Comparison of ENCODE assay signal across 8 cellular contexts in genomic region chr12:107761502-107761904, GRCh38. TPM values are rescaled to one million over a fixed set of nuclear protein-coding genes. Genes with fewer than 3 reads are reported as not detected.
A peak's percentile ranks its signal among the peaks of the same experiment; 100 is the strongest.
DNase-seq lines count a peak whose midpoint lies in the region; FAIRE-seq and TF ChIP-seq lines count a peak whose summit lies in the region.

No MANE protein-coding gene starts in this region.

- peak overlapping the region; percentile 84 for H3K27ac Mint-ChIP-seq in Caco-2 (ENCODE audit: unreplicated experiment)
- H3K27ac Mint-ChIP-seq in activated naive CD4-positive, alpha-beta T cell treated with anti-CD3 and anti-CD28 coated beads, Interleukin-2, amount 50 U/mL, for 24 hours: peak overlapping the region; percentile 90

- no peaks in the 10 kb centered on the region for H3K4me1 ChIP-seq in Caco-2
- H3K4me1 ChIP-seq in iPS DF 6.9 (ENCODE audit: control insufficient read depth, insufficient read depth, low read length): no peaks in the 10 kb centered on the region
- H3K4me1 ChIP-seq in small intestine (ENCODE audit: control insufficient read depth in 2 of 2, insufficient read depth in 1 of 2, low read depth in 1 of 2, low read length in 1 of 2): peaks cover 6% of the 10 kb centered on the region in 2 donors

- H3K9me3 Mint-ChIP-seq in Caco-2 (ENCODE audit: unreplicated experiment): no peaks in the 10 kb centered on the region
- H3K9me3 Mint-ChIP-seq in activated naive CD4-positive, alpha-beta T cell treated with anti-CD3 and anti-CD28 coated beads, Interleukin-2, amount 50 U/mL, for 24 hours: no peaks in the 10 kb centered on the region

- peaks cover 11% of the 10 kb centered on the region for H3K36me3 Mint-ChIP-seq in Caco-2 (ENCODE audit: insufficient read depth, unreplicated experiment)
- peaks cover 1% of the 10 kb centered on the region for H3K36me3 Mint-ChIP-seq in activated naive CD4-positive, alpha-beta T cell treated with anti-CD3 and anti-CD28 coated beads, Interleukin-2, amount 50 U/mL, for 24 hours

- DNase-seq in Caco-2 (peak in 1 of 2 experiments; percentile 16), HuH-7 (ENCODE audit: low spot score) (peak; percentile 28), iPS DF 6.9 (ENCODE audit: low read depth, low spot score) (no peak), small intestine (no peak), HCEC 1CT (no peak), cerebellar nuclear complex (lab: John Stamatoyannopoulos, UW) (no peak), NOMO-1 treated with dmso at 0.1 percent for 144 hours (lab: John Stamatoyannopoulos, UW; ENCODE audit: unreplicated experiment) (no peak)

- FAIRE-seq in small intestine (lab: Jason Lieb, UNC): no peak

- no peaks in the 10 kb centered on the region for H3K27me3 Mint-ChIP-seq in Caco-2 (ENCODE audit: insufficient read depth, unreplicated experiment)
- H3K27me3 Mint-ChIP-seq in activated naive CD4-positive, alpha-beta T cell treated with anti-CD3 and anti-CD28 coated beads, Interleukin-2, amount 50 U/mL, for 24 hours: no peaks in the 10 kb centered on the region

- H3K36me3 ChIP-seq in Caco-2 (ENCODE audit: control insufficient read depth, insufficient read depth, low read length): peaks cover 1% of the 10 kb centered on the region; the same call in 1 of the 2 replicates
- H3K36me3 ChIP-seq in iPS DF 6.9 (ENCODE audit: control insufficient read depth, insufficient read depth, low read length): no peaks in the 10 kb centered on the region; the same call in 1 of the 2 replicates
- H3K36me3 ChIP-seq in small intestine (ENCODE audit: control insufficient read depth in 2 of 2, insufficient read depth in 2 of 2, low read length in 2 of 2): no peaks in the 10 kb centered on the region

- intact Hi-C loops in Caco-2 (cut with micrococcal nuclease; ENCODE audit: unreplicated experiment): loop anchor here (1.0 kb wide), 1 partner anchor 124 kb away; no protein-coding TSS in a partner anchor

- H3K27me3 ChIP-seq in Caco-2 (replicated peaks; ENCODE audit: control insufficient read depth, insufficient read depth, low read length) (no peaks in the 10 kb centered on the region), iPS DF 6.9 (ENCODE audit: control insufficient read depth, insufficient read depth, low read length) (no peaks in the 10 kb centered on the region), small intestine (ENCODE audit: control insufficient read depth in 2 of 2, insufficient read depth in 2 of 2, low read length in 2 of 2) (no peaks in the 10 kb centered on the region)

- H3K4me3 ChIP-seq in Caco-2 (ENCODE audit: low read depth, low read length) (peak overlapping the region; percentile 71), iPS DF 6.9 (ENCODE audit: low read length) (peak overlapping the region; percentile 49; the same call in 1 of the 2 replicates), small intestine (ENCODE audit: low read depth in 1 of 2, low read length in 2 of 2) (peak overlapping the region; percentile 40 to 90)

- CTCF ChIA-PET in Caco-2 (lab: Charles Lee): interaction anchor here (0.6 kb wide), 1 partner anchor 124 kb away, joined by 3 read pairs; no protein-coding TSS in a partner anchor

- TF ChIP-seq CTCF in Caco-2 (IDR thresholded peaks at IDR 0.05; ENCODE audit: insufficient read depth in 1 of 2, low read depth in 1 of 2, low read length in 1 of 2, severe bottlenecking in 1 of 2, unreplicated experiment in 1 of 2): no peak

- peaks cover 6% of the 10 kb centered on the region for H3K4me1 Mint-ChIP-seq in Caco-2 (ENCODE audit: low read depth, unreplicated experiment)
- H3K4me1 Mint-ChIP-seq in activated naive CD4-positive, alpha-beta T cell treated with anti-CD3 and anti-CD28 coated beads, Interleukin-2, amount 50 U/mL, for 24 hours: peaks cover 26% of the 10 kb centered on the region

- POLR2A ChIA-PET in Caco-2 (lab: Charles Lee): no interaction called here

- H3K9me3 ChIP-seq in Caco-2: no peaks in the 10 kb centered on the region
- no peaks in the 10 kb centered on the region for H3K9me3 ChIP-seq in iPS DF 6.9 (ENCODE audit: control insufficient read depth, insufficient read depth, low read length)
- no peaks in the 10 kb centered on the region for H3K9me3 ChIP-seq in small intestine (ENCODE audit: control insufficient read depth, low read depth)

- peak overlapping the region; percentile 83 for H3K4me3 Mint-ChIP-seq in Caco-2 (ENCODE audit: unreplicated experiment)
- H3K4me3 Mint-ChIP-seq in activated naive CD4-positive, alpha-beta T cell treated with anti-CD3 and anti-CD28 coated beads, Interleukin-2, amount 50 U/mL, for 24 hours: peak overlapping the region; percentile 87

- BruUV-seq in Caco-2 (replicated peaks; lab: Mats Ljungman, UMichigan): no TSS peak

- no peak overlapping the region for H3K27ac ChIP-seq in iPS DF 6.9 (ENCODE audit: low read length)
- peak overlapping the region in 1 of 2 donors; percentile 92 for H3K27ac ChIP-seq in small intestine (ENCODE audit: low read depth in 1 of 2, low read length in 1 of 2)

- no CpG with 5 or more reads among the region's 12 CpGs for whole genome bisulfite sequencing in iPS DF 6.9 (ENCODE audit: insufficient coverage, insufficient read length)
- 1 to 4% (median 3%) methylated on average over 12 of the region's 12 CpGs for WGBS in small intestine, 3 donors

RNA-seq across cellular contexts. Expression of gene PRDM4, which starts 0.6 kb away (rescaled TPM):
- total RNA-seq in Caco-2 (2022): 19.1 and 19.4 TPM in 2 replicates
- 10 to 100 TPM; 13.0 to 14.5 (median 13.7) TPM for polyA plus RNA-seq in small intestine

RNA-seq across cellular contexts. Expression of gene ASCL4, which starts 13.0 kb away (rescaled TPM):
- not detected in 2 replicates for total RNA-seq in Caco-2 (2022)
- not detected for polyA plus RNA-seq in small intestine
